In the genomic region with DNA sequence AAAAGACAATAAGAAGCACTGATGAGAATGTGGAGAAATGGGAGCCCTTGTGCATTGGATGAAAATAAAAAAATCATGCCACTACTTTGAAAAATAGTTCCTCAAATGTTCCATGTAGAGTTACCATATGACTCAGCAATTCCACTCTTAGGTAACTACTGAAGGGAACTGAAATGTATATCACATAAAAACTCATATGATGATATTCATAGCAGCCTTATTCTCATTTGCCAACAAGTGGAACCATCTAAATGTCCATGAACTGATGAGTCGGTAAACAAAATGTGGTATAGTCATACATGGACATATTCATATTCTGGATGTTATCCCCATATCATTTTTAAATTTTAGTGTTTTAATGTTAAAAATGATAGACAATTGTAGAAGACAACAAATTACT, we compare ENCODE assay signal across 12 cellular contexts.
"Had no signal": no experiment of that assay in that cellular context is flagged by ENCODE, and none has a peak within 500 bp of the region (broad histone marks: within the 10 kb centered on the region; RNA-seq: fewer than 3 reads in every experiment).

No MANE protein-coding gene starts in this region.

- H3K27me3 ChIP-seq: left lung, upper lobe of right lung had no signal

- H3K36me3 ChIP-seq: heart left ventricle, left lung, upper lobe of right lung had no signal

- H3K27ac ChIP-seq: coronary artery, heart left ventricle, left lung, upper lobe of right lung had no signal

- H3K4me3 ChIP-seq: coronary artery, heart left ventricle, left lung, upper lobe of right lung had no signal

- ATAC-seq: heart left ventricle, left lung, natural killer cell, right cardiac atrium, upper lobe of right lung had no signal

- DNase-seq: activated CD4-positive, alpha-beta T cell treated with anti-CD3 and anti-CD28 coated beads for 48 hours; activated naive CD4-positive, alpha-beta T cell treated with anti-CD3 and anti-CD28 coated beads for 36 hours; central memory CD4-positive, alpha-beta T cell; effector CD8-positive, alpha-beta T cell; heart left ventricle; left lung; natural killer cell; right cardiac atrium; stimulated activated naive CD4-positive, alpha-beta T cell; T-helper 9 cell; upper lobe of right lung had no signal
